9 cellular contexts compared by ENCODE assay signal in genomic region chr7:80060218-80060806, GRCh38.
A peak's percentile ranks its signal among the peaks of the same experiment; 100 is the strongest.
DNase-seq lines count a peak whose midpoint lies in the region; ATAC-seq and FAIRE-seq lines count a peak whose summit lies in the region.
"Had no signal": no experiment of that assay in that cellular context is flagged by ENCODE, and none has a peak within 500 bp of the region (broad histone marks: within the 10 kb centered on the region; RNA-seq: fewer than 3 reads in every experiment).

No MANE protein-coding gene starts in this region.

- peak; percentile 21 for DNase-seq in NCI-H510A treated with DMSO at 0.1 percent for 48 hours (lab: John Stamatoyannopoulos, UW)
- DNase-seq in NCI-H510A (lab: John Stamatoyannopoulos, UW): no peak
- peak; percentile 59 for DNase-seq in MV-4-11 (lab: John Stamatoyannopoulos, UW)
- peak; percentile 80 for DNase-seq in SK-N-MC (ENCODE audit: low read depth, low spot score)
- peak; percentile 6 to 33 for DNase-seq in frontal cortex (ENCODE audit: low spot score in 2 of 2)
- DNase-seq in smooth muscle cell of the brain vasculature (ENCODE audit: low read depth, low spot score): peak; percentile 66
- no peak for DNase-seq in activated naive CD4-positive, alpha-beta T cell (lab: John Stamatoyannopoulos, UW)

- ATAC-seq in HG02588 (IDR thresholded peaks at IDR 0.05; ENCODE audit: unreplicated experiment): no peak

- H3K9ac ChIP-seq in SK-N-MC (ENCODE audit: insufficient read length): no peak overlapping the region
- H3K9ac ChIP-seq: BLaER1 treated with 17β-estradiol and CSF1 and Interleukin-3, amounts not matched to agents 10 nM and 100 nM had no signal

- peak; percentile 99 for FAIRE-seq in frontal cortex (lab: Jason Lieb, UNC)

- H3K27ac ChIP-seq in SK-N-MC: no peak overlapping the region
- H3K27ac ChIP-seq: BLaER1 treated with 17β-estradiol and CSF1 and Interleukin-3, amounts not matched to agents 10 nM and 100 nM had no signal

- peaks cover under 1% of the 10 kb centered on the region; the same call in 1 of the 2 replicates for H3K9me3 ChIP-seq in SK-N-MC (ENCODE audit: low read depth, low read length)

- H3K36me3 ChIP-seq in SK-N-MC (ENCODE audit: insufficient read depth, low read length): no peaks in the 10 kb centered on the region
- H3K36me3 ChIP-seq: BLaER1 treated with 17β-estradiol and CSF1 and Interleukin-3, amounts not matched to agents 10 nM and 100 nM had no signal

- H3K4me3 ChIP-seq in SK-N-MC: no peak overlapping the region
- H3K4me3 ChIP-seq: BLaER1 treated with 17β-estradiol and CSF1 and Interleukin-3, amounts not matched to agents 10 nM and 100 nM had no signal

Comparison
In these comparisons a context has a peak if more than half of its experiments do, and no peak if none do; other contexts are left out.
1. DNase-seq: peak in NCI-H510A treated with DMSO at 0.1 percent for 48 hours (single experiment), MV-4-11 (single experiment), SK-N-MC (single experiment), frontal cortex (2 of 2) and smooth muscle cell of the brain vasculature (single experiment); none in NCI-H510A (single experiment) and activated naive CD4-positive, alpha-beta T cell (0 of 4).